18 cellular contexts compared by ENCODE assay signal in the genomic region with DNA sequence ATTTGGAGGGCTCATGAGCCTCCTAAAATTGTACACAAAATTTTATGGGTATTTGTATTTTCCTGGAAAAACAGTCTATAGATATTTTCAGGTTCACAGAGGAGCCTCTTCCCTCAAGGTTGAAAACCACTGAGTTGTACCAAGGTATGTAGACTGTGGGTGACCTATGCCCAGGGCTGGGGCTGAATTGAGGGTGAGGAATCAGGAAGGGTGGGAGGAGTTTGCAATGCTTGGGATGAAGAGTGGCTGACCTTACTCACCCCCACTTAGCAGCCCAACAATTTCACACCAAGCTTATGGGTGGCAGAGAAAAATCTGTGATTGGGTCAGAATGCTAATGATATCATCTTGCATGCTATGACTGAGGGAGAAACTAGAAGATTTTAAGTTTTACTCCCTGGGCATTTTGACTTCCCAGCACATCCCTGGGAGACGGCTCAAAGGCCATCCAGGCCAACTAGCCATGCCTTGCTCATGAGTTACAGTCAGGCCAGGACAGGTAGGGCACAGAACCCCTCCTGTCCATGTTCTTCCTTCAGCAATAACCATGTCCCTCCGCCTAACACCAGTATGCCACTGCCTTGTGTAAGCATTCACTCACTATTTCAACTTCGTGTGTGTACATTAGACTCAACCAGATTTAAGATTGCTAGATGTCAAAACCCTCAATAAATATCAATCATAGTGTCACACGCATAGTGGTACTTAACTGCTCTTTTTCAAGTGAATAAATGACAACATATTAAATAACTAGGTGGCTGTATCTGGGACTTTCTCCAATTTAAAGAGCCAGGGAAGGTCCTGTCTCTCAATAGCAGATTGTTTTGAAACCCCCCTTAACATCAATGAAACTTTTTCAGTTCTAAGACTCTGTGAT. TPM values are rescaled to one million over a fixed set of nuclear protein-coding genes. Genes with fewer than 3 reads are reported as not detected.
DNase-seq lines count a peak whose midpoint lies in the region; ATAC-seq and TF ChIP-seq lines count a peak whose summit lies in the region.
"Had no signal": no experiment of that assay in that cellular context is flagged by ENCODE, and none has a peak within 500 bp of the region (broad histone marks: within the 10 kb centered on the region; RNA-seq: fewer than 3 reads in every experiment).

No MANE protein-coding gene starts in this region.

- TF ChIP-seq EP300 in stomach (IDR thresholded peaks at IDR 0.05), result no peak

- H2BK12ac ChIP-seq in mesenchymal stem cell (ENCODE audit: low read length in 2 of 2), result no peak overlapping the region

- H3K4me2 ChIP-seq in GM23248 (ENCODE audit: unreplicated experiment) (no peak overlapping the region), mesenchymal stem cell (ENCODE audit: low read length, poor library complexity, severe bottlenecking) (no peak overlapping the region)
- H3K4me2 ChIP-seq: neural progenitor cell had no signal

- no peak overlapping the region for H3K14ac ChIP-seq in mesenchymal stem cell (ENCODE audit: low read length in 2 of 2)

- no peak overlapping the region for H2BK15ac ChIP-seq in mesenchymal stem cell (ENCODE audit: low read depth, poor library complexity, severe bottlenecking)

- H3K4me3 ChIP-seq in GM23248, result no peak overlapping the region
- no peak overlapping the region for H3K4me3 ChIP-seq in body of pancreas
- H3K4me3 ChIP-seq in mesenchymal stem cell (ENCODE audit: insufficient read depth in 1 of 2, low read depth in 1 of 2, low read length in 2 of 2), result no peak overlapping the region
- H3K4me3 ChIP-seq in stomach, result no peak overlapping the region
- no peak overlapping the region for H3K4me3 ChIP-seq in H7 (ENCODE audit: insufficient read depth, low read depth, low read length)
- H3K4me3 ChIP-seq: neural progenitor cell, SJSA1, upper lobe of right lung had no signal

- TF ChIP-seq POLR2A in body of pancreas (IDR thresholded peaks at IDR 0.05) (no peak), stomach (IDR thresholded peaks at IDR 0.05) (no peak)

- POLR2A ChIA-PET in RWPE1 (lab: Yijun Ruan, JAX; ENCODE audit: low non-redundant PET), result no interaction called here

- H3K4ac ChIP-seq in mesenchymal stem cell (ENCODE audit: low read depth in 1 of 2, low read length in 2 of 2), result no peak overlapping the region

- ATAC-seq in body of pancreas (no peak), HG02870 (IDR thresholded peaks at IDR 0.05; ENCODE audit: unreplicated experiment) (no peak), sciatic nerve (no peak)
- ATAC-seq: activated T-cell treated with anti-CD3 and anti-CD28 coated beads, Interleukin-2, amount 50 U/mL, for 72 hours; stimulated activated naive B cell treated with anti-CD40 and anti-IgM and Interleukin-4, amounts not matched to agents 10 μg/mL and 1 μg/mL and 100 μg/mL, for 72 hours; upper lobe of right lung had no signal

- no peak overlapping the region for H4K8ac ChIP-seq in mesenchymal stem cell (ENCODE audit: low read length)

- H3K27me3 ChIP-seq in GM23248 (replicated peaks; ENCODE audit: insufficient read depth) (no peaks in the 10 kb centered on the region), body of pancreas (no peaks in the 10 kb centered on the region), mesenchymal stem cell (ENCODE audit: control insufficient read depth in 1 of 2, insufficient read depth in 1 of 2, low read length in 2 of 2) (no peaks in the 10 kb centered on the region), stomach (no peaks in the 10 kb centered on the region), H7 (ENCODE audit: control insufficient read depth, insufficient read depth, low read length) (no peaks in the 10 kb centered on the region)
- H3K27me3 ChIP-seq: neural progenitor cell, SJSA1, upper lobe of right lung had no signal

- no peaks in the 10 kb centered on the region for H3K9me2 ChIP-seq in GM23248 (ENCODE audit: insufficient read depth)

- H4K91ac ChIP-seq in mesenchymal stem cell (ENCODE audit: low read length), result no peak overlapping the region

- no peak overlapping the region for H2AK5ac ChIP-seq in mesenchymal stem cell (ENCODE audit: low read length, severe bottlenecking)

- intact Hi-C loops in body of pancreas (cut with DNase I) (no loop called here), stomach (cut with DNase I; ENCODE audit: low total_unique reads) (no loop called here), sciatic nerve (cut with DNase I) (no loop called here)

- H3K18ac ChIP-seq in mesenchymal stem cell (ENCODE audit: low read depth in 1 of 2, low read length in 2 of 2), result no peak overlapping the region

- no peaks in the 10 kb centered on the region for H3K79me1 ChIP-seq in mesenchymal stem cell (replicated peaks; ENCODE audit: low read length, poor library complexity, severe bottlenecking)

- peaks cover 17% of the 10 kb centered on the region for H3F3A ChIP-seq in GM23248 (ENCODE audit: insufficient read depth)

- no peak overlapping the region for H3K23ac ChIP-seq in mesenchymal stem cell (ENCODE audit: low read length in 2 of 2)

- H2BK120ac ChIP-seq in mesenchymal stem cell (ENCODE audit: low read depth, low read length), result no peak overlapping the region

- 0 out of 2 replicates have a peak overlapping the region, but pooled peaks have one; percentile 12 for H2AFZ ChIP-seq in GM23248
- H2AFZ ChIP-seq in mesenchymal stem cell (ENCODE audit: low read depth, low read length), result no peak overlapping the region

- no peak for TF ChIP-seq CTCF in body of pancreas (IDR thresholded peaks at IDR 0.05)
- no peak for TF ChIP-seq CTCF in stomach (IDR thresholded peaks at IDR 0.05)
- no peak for TF ChIP-seq CTCF in RWPE1 (conservative IDR thresholded peaks at IDR 0.05; ENCODE audit: low read depth)

- CTCF ChIA-PET in RWPE1 (lab: Yijun Ruan, JAX), result interaction anchor here (0.6 kb wide), 1 partner anchor 83 kb away, joined by 3 read pairs; no protein-coding TSS in a partner anchor

- no peak overlapping the region for H2BK5ac ChIP-seq in mesenchymal stem cell (ENCODE audit: low read depth, low read length, poor library complexity, severe bottlenecking)

- 93 to 96% methylated on average over 4 of the region's 4 CpGs for WGBS in GM23248 (ENCODE audit: low coverage in 1 of 2, low lambda C conversion rate in 2 of 2, missing lambda C conversion rate in 2 of 2), 2 experiments
- 54 to 60% methylated on average over 4 of the region's 4 CpGs for WGBS in body of pancreas, 2 donors
- WGBS in mesenchymal stem cell, result 89% methylated on average over 3 of the region's 4 CpGs
- WGBS in stomach, 5 donors, result 43 to 72% (median 49%) methylated on average over 4 of the region's 4 CpGs

- peak; percentile 32 for DNase-seq in GM23248
- DNase-seq in body of pancreas, result no peak
- no peak for DNase-seq in mesenchymal stem cell
- DNase-seq in stomach, result no peak
- no peak for DNase-seq in RWPE1 (ENCODE audit: low spot score)
- no peak for DNase-seq in H7
- no peak for DNase-seq in sciatic nerve (ENCODE audit: low spot score)
- DNase-seq: activated B cell treated with CpG ODN at 0.5 μM for 24 hours; activated T-cell treated with anti-CD3 and anti-CD28 coated beads, Interleukin-2, amount 50 U/mL, for 72 hours; CD8-positive, alpha-beta memory T cell; NCI-H187 treated with DMSO at 0.1 percent for 48 hours; NCI-H524; retina; stimulated activated naive B cell treated with anti-CD40 and anti-IgM and Interleukin-4, amounts not matched to agents 10 μg/mL and 1 μg/mL and 100 μg/mL, for 72 hours; upper lobe of right lung had no signal

- no peaks in the 10 kb centered on the region for H4K20me1 ChIP-seq in GM23248 (ENCODE audit: insufficient read depth)

- H3K9ac ChIP-seq in GM23248 (no peak overlapping the region), mesenchymal stem cell (ENCODE audit: low read length) (no peak overlapping the region)
- H3K9ac ChIP-seq: neural progenitor cell had no signal

- no peaks in the 10 kb centered on the region for H3K9me3 ChIP-seq in GM23248 (ENCODE audit: low read depth)
- no peaks in the 10 kb centered on the region for H3K9me3 ChIP-seq in body of pancreas
- H3K9me3 ChIP-seq in mesenchymal stem cell (ENCODE audit: control insufficient read depth, low read length), result peaks cover 9% of the 10 kb centered on the region
- H3K9me3 ChIP-seq in stomach, result peaks cover 0 to 5% (median 2%) of the 10 kb centered on the region in 4 donors
- H3K9me3 ChIP-seq: SJSA1, upper lobe of right lung had no signal

- no peaks in the 10 kb centered on the region for H3K79me2 ChIP-seq in GM23248 (ENCODE audit: insufficient read depth)

- H3K36me3 ChIP-seq in GM23248 (ENCODE audit: low read depth), result no peaks in the 10 kb centered on the region
- no peaks in the 10 kb centered on the region for H3K36me3 ChIP-seq in body of pancreas (replicated peaks in 1 of 2; ENCODE audit: insufficient read depth in 1 of 2, low read depth in 2 of 2)
- H3K36me3 ChIP-seq in mesenchymal stem cell (ENCODE audit: control insufficient read depth in 1 of 2, insufficient read depth in 2 of 2, low read depth in 1 of 2, low read length in 2 of 2), result no peaks in the 10 kb centered on the region
- no peaks in the 10 kb centered on the region for H3K36me3 ChIP-seq in stomach
- H3K36me3 ChIP-seq in H7 (replicated peaks; ENCODE audit: control insufficient read depth, insufficient read depth, low read length), result no peaks in the 10 kb centered on the region
- H3K36me3 ChIP-seq: neural progenitor cell, SJSA1, upper lobe of right lung had no signal

- peaks cover 36% of the 10 kb centered on the region for H3K4me1 ChIP-seq in GM23248 (ENCODE audit: insufficient read depth)
- peaks cover 63% of the 10 kb centered on the region for H3K4me1 ChIP-seq in body of pancreas
- peaks cover 5% of the 10 kb centered on the region for H3K4me1 ChIP-seq in mesenchymal stem cell (ENCODE audit: control insufficient read depth, insufficient read depth, low read depth, low read length)
- H3K4me1 ChIP-seq in stomach, result peaks cover 21 to 67% (median 45%) of the 10 kb centered on the region in 4 donors

- in situ Hi-C loops in GM23248 (cut with MboI), result no loop called here

- H3K27ac ChIP-seq in GM23248 (peak overlapping the region; percentile 22; the same call in 1 of the 2 replicates), body of pancreas (peak overlapping the region in 3 of 4 donors; percentile 48 to 71 (median 48)), mesenchymal stem cell (ENCODE audit: low read length, poor library complexity, severe bottlenecking) (peak overlapping the region; percentile 63), stomach (peak overlapping the region in 4 of 5 donors; percentile 51 to 91 (median 82)), RWPE1 (no peak overlapping the region)
- H3K27ac ChIP-seq: neural progenitor cell, SJSA1, upper lobe of right lung had no signal

RNA-seq across cellular contexts. Expression of a gene that starts 16.6 kb away (rescaled TPM):
- 0.63 and 1.3 TPM in 2 replicates for total RNA-seq in GM23248 (2014; rRNA removed; shearing (Covaris generic))
- polyA plus RNA-seq in GM23248 (2016; fragmentation: Nextera tagmentation; extraction: Ambion mirVana), result 2.6 and 3.4 TPM in 2 replicates
- not detected for total RNA-seq in body of pancreas
- 1.4 TPM for polyA plus RNA-seq in mesenchymal stem cell (2013, experiment 1 of 2)
- 0.81 TPM for polyA plus RNA-seq in mesenchymal stem cell (2013, experiment 2 of 2)
- total RNA-seq in stomach, result 10 to 100 TPM; 18.7 to 63.6 (median 31.9) TPM
- polyA plus RNA-seq in stomach, result 10 to 100 TPM in 2 of 3 donors, 1 to 10 TPM in 1; 3.9 to 14.8 (median 10.0) TPM
- 0.21 TPM in 1 of 2 replicates, not detected in the other for total RNA-seq in H7 (2014; rRNA removed; shearing (Covaris generic))
- total RNA-seq in sciatic nerve, result 0.76 TPM
- polyA plus RNA-seq: CD8-positive, alpha-beta memory T cell had no signal
